ENCODE assay signal across 9 cellular contexts in the genomic region with DNA sequence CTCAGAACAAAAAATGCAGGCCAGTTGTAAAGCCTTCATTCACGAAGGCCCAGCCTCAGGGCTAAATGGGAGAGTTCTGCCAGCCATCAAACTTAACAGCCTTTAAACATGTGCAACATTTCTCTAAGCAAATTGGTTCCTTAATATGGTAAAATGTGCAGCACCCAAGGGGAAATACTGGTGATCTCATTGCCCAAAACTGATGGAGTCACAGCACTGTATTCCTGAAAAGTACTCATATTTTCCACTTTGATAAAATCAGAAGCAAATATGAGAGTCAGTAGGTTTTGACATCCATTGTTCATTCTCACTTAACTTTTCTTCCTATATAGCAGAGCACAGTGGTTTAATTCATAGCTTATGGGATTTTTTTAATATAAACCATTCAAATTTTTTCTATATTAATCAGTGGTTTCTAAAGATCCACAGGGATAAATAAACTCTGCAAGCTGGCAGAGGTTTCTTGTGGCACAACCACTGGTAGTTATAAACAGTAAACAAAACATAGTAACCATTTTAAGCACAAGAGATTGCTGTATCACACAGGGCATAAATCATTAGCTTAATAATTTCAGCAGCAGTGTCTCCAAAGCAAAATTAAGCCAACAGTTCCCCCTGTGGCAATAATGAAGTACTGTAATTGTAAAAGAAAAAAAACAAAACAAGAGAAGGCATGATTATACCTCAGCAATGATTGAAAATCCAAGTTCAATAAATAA.
A peak's percentile ranks its signal among the peaks of the same experiment; 100 is the strongest.
DNase-seq lines count a peak whose midpoint lies in the region; ATAC-seq, FAIRE-seq and TF ChIP-seq lines count a peak whose summit lies in the region.
"Had no signal": no experiment of that assay in that cellular context is flagged by ENCODE, and none has a peak within 500 bp of the region (broad histone marks: within the 10 kb centered on the region; RNA-seq: fewer than 3 reads in every experiment).

No MANE protein-coding gene starts in this region.

- H3K27ac ChIP-seq in A549, result peak overlapping the region; percentile 34 to 78; a peak in 5 of 6 replicates

- no peaks in the 10 kb centered on the region for H3K9me3 Mint-ChIP-seq in glutamatergic neuron (ENCODE audit: unreplicated experiment)

- H3K36me3 Mint-ChIP-seq in glutamatergic neuron (ENCODE audit: unreplicated experiment), result peaks cover 6% of the 10 kb centered on the region
- H3K36me3 Mint-ChIP-seq: activated naive CD8-positive, alpha-beta T cell treated with anti-CD3 and anti-CD28 coated beads, Interleukin-2, amount 10 ng/mL, durations not matched to agents 7 days and 5 days had no signal

- no peak for FAIRE-seq in A549 (lab: Jason Lieb, UNC)

- TF ChIP-seq EP300 in A549 (IDR thresholded peaks at IDR 0.05), result no peak

- no peak overlapping the region for H3K4me3 ChIP-seq in A549

- DNase-seq in A549 (ENCODE audit: low read depth in 1 of 2, low spot score in 1 of 2) (peak; percentile 36 to 77), RKO (ENCODE audit: low spot score) (peak; percentile 43), glutamatergic neuron (no peak), stromal cell of bone marrow (ENCODE audit: low read depth) (peak; percentile 84), mesenteric fat pad (ENCODE audit: low spot score) (no peak)
- DNase-seq in stimulated activated CD8-positive, alpha-beta memory T cell treated with anti-CD3 and anti-CD28 coated beads, Interleukin-4, amount 100 ng/mL, for 48 hours, result no peak
- DNase-seq: activated naive CD8-positive, alpha-beta T cell treated with anti-CD3 and anti-CD28 coated beads, Interleukin-2, amount 10 ng/mL, durations not matched to agents 7 days and 5 days had no signal

- peak; percentile 49 for TF ChIP-seq CTCF in A549 (IDR thresholded peaks at IDR 0.05)
- TF ChIP-seq CTCF in glutamatergic neuron (IDR thresholded peaks at IDR 0.05; ENCODE audit: partially characterized antibody, unreplicated experiment), result peak; percentile 64

- POLR2A ChIA-PET in A549 (lab: Yijun Ruan, JAX), result interaction anchor here (1.3 kb wide), 1 partner anchor 722 kb away, joined by 4 read pairs; the partner anchor contains the start of gene TGFB2

- peaks cover 3% of the 10 kb centered on the region for H3K27me3 Mint-ChIP-seq in glutamatergic neuron (ENCODE audit: unreplicated experiment)
- H3K27me3 Mint-ChIP-seq: activated naive CD8-positive, alpha-beta T cell treated with anti-CD3 and anti-CD28 coated beads, Interleukin-2, amount 10 ng/mL, durations not matched to agents 7 days and 5 days had no signal

- no peak overlapping the region; the same call in 2 of the 3 replicates for H3K4me2 ChIP-seq in A549

- peaks cover 9% of the 10 kb centered on the region; the same call in 2 of the 3 replicates for H3K4me1 ChIP-seq in A549

- H3K4me3 Mint-ChIP-seq in glutamatergic neuron (ENCODE audit: unreplicated experiment), result no peak overlapping the region
- H3K4me3 Mint-ChIP-seq: activated naive CD8-positive, alpha-beta T cell treated with anti-CD3 and anti-CD28 coated beads, Interleukin-2, amount 10 ng/mL, durations not matched to agents 7 days and 5 days had no signal

- peaks cover 9% of the 10 kb centered on the region for H3K4me1 Mint-ChIP-seq in glutamatergic neuron (ENCODE audit: low read depth, unreplicated experiment)
- H3K4me1 Mint-ChIP-seq: activated naive CD8-positive, alpha-beta T cell treated with anti-CD3 and anti-CD28 coated beads, Interleukin-2, amount 10 ng/mL, durations not matched to agents 7 days and 5 days had no signal

- peak overlapping the region; percentile 41 for H3K27ac Mint-ChIP-seq in glutamatergic neuron (ENCODE audit: unreplicated experiment)
- H3K27ac Mint-ChIP-seq: activated naive CD8-positive, alpha-beta T cell treated with anti-CD3 and anti-CD28 coated beads, Interleukin-2, amount 10 ng/mL, durations not matched to agents 7 days and 5 days had no signal

- ATAC-seq in A549 (peak; percentile 62 to 93; a peak in 4 of 6 replicates), GM18498 (IDR thresholded peaks at IDR 0.05; ENCODE audit: unreplicated experiment) (peak; percentile 71), HG03469 (IDR thresholded peaks at IDR 0.05; ENCODE audit: unreplicated experiment) (no peak)

- H3K9me3 ChIP-seq in A549, result peaks cover 13% of the 10 kb centered on the region

- peak; percentile 73 to 76 for TF ChIP-seq RAD21 in A549 (conservative IDR thresholded peaks at IDR 0.05 in 1 of 2, IDR thresholded peaks at IDR 0.05 in 1 of 2)

- 86% methylated on average over 1 of the region's 1 CpG for WGBS in A549 (ENCODE audit: missing lambda C conversion rate)

- CTCF ChIA-PET in A549 (lab: Yijun Ruan, JAX), result interaction anchor here (0.7 to 2.1 kb wide), 14 partner anchors 11 to 737 kb away, joined by 3 to 7 read pairs (median 3); no protein-coding TSS in a partner anchor

- no peak for TF ChIP-seq POLR2A in A549 (IDR thresholded peaks at IDR 0.05; ENCODE audit: low read length)

TF ChIP-seq in A549, 52 proteins besides CTCF, POLR2A, EP300 and RAD21:
- TF ChIP-seq FOSL2 (IDR thresholded peaks at IDR 0.05), result no peak
- peak; percentile 38; the same call in 1 of the 2 replicates for TF ChIP-seq FOSL2 (CRISPR knock-in tag; IDR thresholded peaks at IDR 0.05)
- 0 out of 2 replicates have a peak, but pooled peaks have one; percentile 25 for TF ChIP-seq HOXB5 (CRISPR knock-in tag; IDR thresholded peaks at IDR 0.05)
- TF ChIP-seq SMC3 (IDR thresholded peaks at IDR 0.05), result peak; percentile 68
- TF ChIP-seq, protein P1, sequence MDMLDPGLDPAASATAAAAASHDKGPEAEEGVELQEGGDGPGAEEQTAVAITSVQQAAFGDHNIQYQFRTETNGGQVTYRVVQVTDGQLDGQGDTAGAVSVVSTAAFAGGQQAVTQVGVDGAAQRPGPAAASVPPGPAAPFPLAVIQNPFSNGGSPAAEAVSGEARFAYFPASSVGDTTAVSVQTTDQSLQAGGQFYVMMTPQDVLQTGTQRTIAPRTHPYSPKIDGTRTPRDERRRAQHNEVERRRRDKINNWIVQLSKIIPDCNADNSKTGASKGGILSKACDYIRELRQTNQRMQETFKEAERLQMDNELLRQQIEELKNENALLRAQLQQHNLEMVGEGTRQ (IDR thresholded peaks at IDR 0.05), result no peak

Comparison
In these comparisons a context has a peak if more than half of its experiments do, and no peak if none do; other contexts are left out.
1. DNase-seq: peak in A549 (2 of 2), RKO (single experiment) and stromal cell of bone marrow (single experiment); none in glutamatergic neuron (single experiment), mesenteric fat pad (single experiment) and stimulated activated CD8-positive, alpha-beta memory T cell treated with anti-CD3 and anti-CD28 coated beads, Interleukin-4, amount 100 ng/mL, for 48 hours (single experiment).